ENCODE assay signal across 2 cellular contexts in the genomic region with DNA sequence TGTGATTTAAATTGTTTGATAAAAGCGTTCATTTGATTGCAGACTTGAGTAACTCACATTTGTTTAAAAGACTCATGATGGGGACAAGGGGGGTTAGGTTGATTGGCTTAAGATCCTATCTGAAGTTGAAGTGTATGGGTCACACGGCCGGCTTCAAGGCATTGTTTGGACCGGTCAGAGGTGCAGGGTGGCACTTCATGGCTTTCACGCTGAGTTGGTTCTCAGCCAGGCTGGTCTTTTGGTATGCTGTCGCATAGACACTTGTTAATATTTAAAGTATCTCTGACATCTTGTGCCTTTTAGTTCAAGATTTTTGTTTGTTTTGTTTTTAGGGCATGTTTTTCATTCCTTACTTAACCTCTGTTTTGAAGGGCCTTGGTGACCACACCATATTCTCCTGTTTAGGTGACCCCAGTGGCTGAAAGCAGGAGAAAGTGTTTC.
A peak's percentile ranks its signal among the peaks of the same experiment; 100 is the strongest.
TF ChIP-seq lines count a peak whose summit lies in the region.

No MANE protein-coding gene starts in this region.

TF ChIP-seq in HEK293, 187 proteins besides CTCF, POLR2A, EP300 and RAD21:
- TF ChIP-seq FEZF1 (tag by site-specific recombination; IDR thresholded peaks at IDR 0.05) (0 out of 2 replicates have a peak, but pooled peaks have one; percentile 6), ZNF112 (tag by site-specific recombination; IDR thresholded peaks at IDR 0.05) (no peak)

TF ChIP-seq in HepG2, 621 proteins besides CTCF, POLR2A, EP300 and RAD21:
- TF ChIP-seq DNMT3B (CRISPR knock-in tag; conservative IDR thresholded peaks at IDR 0.05) (no peak), FOXJ3 (CRISPR knock-in tag; IDR thresholded peaks at IDR 0.05; ENCODE audit: borderline replicate concordance) (no peak), ZNF616 (CRISPR knock-in tag; IDR thresholded peaks at IDR 0.05; ENCODE audit: low read depth) (no peak), SOX6 (IDR thresholded peaks at IDR 0.05) (no peak), SOX6 (CRISPR knock-in tag; IDR thresholded peaks at IDR 0.05) (no peak), RBM39 (IDR thresholded peaks at IDR 0.05; ENCODE audit: low read depth, low read length, poor library complexity, severe bottlenecking) (no peak), ZNF746 (CRISPR knock-in tag; IDR thresholded peaks at IDR 0.05) (no peak), ZNF331 (CRISPR knock-in tag; IDR thresholded peaks at IDR 0.05) (no peak), YEATS2 (CRISPR knock-in tag; IDR thresholded peaks at IDR 0.05; ENCODE audit: borderline replicate concordance) (no peak), ZNF780A (CRISPR knock-in tag; IDR thresholded peaks at IDR 0.05) (no peak)
- TF ChIP-seq, protein P1, sequence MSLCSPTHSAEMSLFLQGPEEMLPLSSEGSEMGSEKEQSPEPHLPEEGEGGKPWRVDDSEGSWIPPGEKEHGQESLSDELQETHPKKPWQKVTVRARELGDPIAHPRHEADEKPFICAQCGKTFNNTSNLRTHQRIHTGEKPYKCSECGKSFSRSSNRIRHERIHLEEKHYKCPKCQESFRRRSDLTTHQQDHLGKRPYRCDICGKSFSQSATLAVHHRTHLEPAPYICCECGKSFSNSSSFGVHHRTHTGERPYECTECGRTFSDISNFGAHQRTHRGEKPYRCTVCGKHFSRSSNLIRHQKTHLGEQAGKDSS (CRISPR knock-in tag; IDR thresholded peaks at IDR 0.05; ENCODE audit: borderline replicate concordance, low read depth): no peak
TF ChIP-seq in HepG2: peak in this region for 0.
